In genomic region chr7:44325811-44326241, GRCh38 we compare ENCODE assay signal across 1 cellular context.
TF ChIP-seq lines count a peak whose summit lies in the region.

No MANE protein-coding gene starts in this region.

TF ChIP-seq in HEK293, 187 proteins besides CTCF, POLR2A, EP300 and RAD21 (continued from another document):
- no peak for TF ChIP-seq TSHZ1 (tag by site-specific recombination; IDR thresholded peaks at IDR 0.05; ENCODE audit: borderline replicate concordance)
- no peak for TF ChIP-seq ZNF18 (tag by site-specific recombination; IDR thresholded peaks at IDR 0.05)
- no peak for TF ChIP-seq ZNF555 (tag by site-specific recombination; conservative IDR thresholded peaks at IDR 0.05)
- no peak for TF ChIP-seq ZNF175 (tag by site-specific recombination; IDR thresholded peaks at IDR 0.05)
- peak; percentile 99 for TF ChIP-seq ZFP69B (tag by site-specific recombination; IDR thresholded peaks at IDR 0.05)
- no peak for TF ChIP-seq ZSCAN5A (tag by site-specific recombination; IDR thresholded peaks at IDR 0.05)
- peak; percentile 78 for TF ChIP-seq GLIS2 (tag by site-specific recombination; IDR thresholded peaks at IDR 0.05)
- no peak for TF ChIP-seq ZNF830 (tag by site-specific recombination; IDR thresholded peaks at IDR 0.05; ENCODE audit: low read depth)
- TF ChIP-seq TRIM28 (IDR thresholded peaks at IDR 0.05; ENCODE audit: borderline replicate concordance, low read length), result no peak
- no peak for TF ChIP-seq ZNF404 (tag by site-specific recombination; IDR thresholded peaks at IDR 0.05)
- TF ChIP-seq ZBTB48 (tag by site-specific recombination; IDR thresholded peaks at IDR 0.05), result peak; percentile 63; the same call in 1 of the 2 replicates
- TF ChIP-seq ZNF423 (tag by site-specific recombination; IDR thresholded peaks at IDR 0.05), result 0 out of 2 replicates have a peak, but pooled peaks have one; percentile 16
- TF ChIP-seq ZBTB1 (tag by site-specific recombination; IDR thresholded peaks at IDR 0.05), result 0 out of 2 replicates have a peak, but pooled peaks have one; percentile 43
- TF ChIP-seq ZBTB10 (tag by site-specific recombination; IDR thresholded peaks at IDR 0.05), result no peak
- no peak for TF ChIP-seq ZNF10 (tag by site-specific recombination; IDR thresholded peaks at IDR 0.05)
- no peak for TF ChIP-seq ZFP41 (tag by site-specific recombination; IDR thresholded peaks at IDR 0.05; ENCODE audit: borderline replicate concordance)
- TF ChIP-seq MEIS1 (CRISPR knock-in tag; IDR thresholded peaks at IDR 0.05; ENCODE audit: borderline replicate concordance), result no peak
- peak; percentile 76 for TF ChIP-seq ZBTB26 (tag by site-specific recombination; optimal IDR thresholded peaks at IDR 0.05)
- no peak for TF ChIP-seq ZNF677 (tag by site-specific recombination; IDR thresholded peaks at IDR 0.05)
- TF ChIP-seq ZNF114 (tag by site-specific recombination; IDR thresholded peaks at IDR 0.05), result no peak
- no peak for TF ChIP-seq ZNF24 (tag by site-specific recombination; IDR thresholded peaks at IDR 0.05)
- 0 out of 2 replicates have a peak, but pooled peaks have one; percentile 33 for TF ChIP-seq ZEB2 (tag by site-specific recombination; IDR thresholded peaks at IDR 0.05)
- TF ChIP-seq ZNF600 (tag by site-specific recombination; IDR thresholded peaks at IDR 0.05), result peak; percentile 62; the same call in 1 of the 2 replicates
- no peak for TF ChIP-seq ZNF2 (tag by site-specific recombination; IDR thresholded peaks at IDR 0.05)
- no peak for TF ChIP-seq ZNF843 (tag by site-specific recombination; IDR thresholded peaks at IDR 0.05)
- no peak for TF ChIP-seq PRDM6 (tag by site-specific recombination; IDR thresholded peaks at IDR 0.05)
- TF ChIP-seq BCL11A (tag by site-specific recombination; IDR thresholded peaks at IDR 0.05; ENCODE audit: low read depth), result 0 out of 2 replicates have a peak, but pooled peaks have one; percentile 37
- TF ChIP-seq ZNF394 (tag by site-specific recombination; IDR thresholded peaks at IDR 0.05; ENCODE audit: borderline replicate concordance), result no peak
- no peak for TF ChIP-seq ZNF26 (tag by site-specific recombination; IDR thresholded peaks at IDR 0.05)
- no peak for TF ChIP-seq ZNF521 (tag by site-specific recombination; IDR thresholded peaks at IDR 0.05)
- no peak for TF ChIP-seq ZNF302 (tag by site-specific recombination; IDR thresholded peaks at IDR 0.05; ENCODE audit: low read depth)
- no peak for TF ChIP-seq REPIN1 (tag by site-specific recombination; IDR thresholded peaks at IDR 0.05; ENCODE audit: low read depth)
- no peak for TF ChIP-seq ZNF169 (tag by site-specific recombination; IDR thresholded peaks at IDR 0.05)
- TF ChIP-seq ZNF449 (tag by site-specific recombination; IDR thresholded peaks at IDR 0.05), result no peak
- TF ChIP-seq ZNF510 (tag by site-specific recombination; IDR thresholded peaks at IDR 0.05; ENCODE audit: insufficient replicate concordance), result no peak
- TF ChIP-seq KLF17 (tag by site-specific recombination; IDR thresholded peaks at IDR 0.05), result 0 out of 2 replicates have a peak, but pooled peaks have one; percentile 59
- no peak for TF ChIP-seq ZNF121 (tag by site-specific recombination; IDR thresholded peaks at IDR 0.05)
- peak; percentile 73 for TF ChIP-seq ZIC2 (tag by site-specific recombination; IDR thresholded peaks at IDR 0.05)
- TF ChIP-seq ZNF341 (tag by site-specific recombination; IDR thresholded peaks at IDR 0.05; ENCODE audit: low read depth), result no peak
TF ChIP-seq in HEK293: peak in this region for 24.
